1 cellular context compared by ENCODE assay signal in genomic region chr1:178541829-178542553, GRCh38.
A peak's percentile ranks its signal among the peaks of the same experiment; 100 is the strongest.
TF ChIP-seq lines count a peak whose summit lies in the region.

No MANE protein-coding gene starts in this region.

TF ChIP-seq in HepG2, 621 proteins besides CTCF, POLR2A, EP300 and RAD21 (continued from another document and continues in another):
- TF ChIP-seq ZBTB14 (CRISPR knock-in tag; IDR thresholded peaks at IDR 0.05) (peak; percentile 54), RORA (CRISPR knock-in tag; IDR thresholded peaks at IDR 0.05) (no peak), MED1 (CRISPR knock-in tag; IDR thresholded peaks at IDR 0.05) (peak; percentile 85), TFDP1 (CRISPR knock-in tag; IDR thresholded peaks at IDR 0.05; ENCODE audit: borderline replicate concordance) (peak; percentile 14; the same call in 1 of the 2 replicates), ZNF225 (CRISPR knock-in tag; IDR thresholded peaks at IDR 0.05) (no peak), ZNF280B (CRISPR knock-in tag; IDR thresholded peaks at IDR 0.05; ENCODE audit: borderline replicate concordance) (peak; percentile 81; the same call in 1 of the 2 replicates), ZKSCAN8 (CRISPR knock-in tag; IDR thresholded peaks at IDR 0.05; ENCODE audit: borderline replicate concordance) (no peak), ZNF703 (CRISPR knock-in tag; IDR thresholded peaks at IDR 0.05; ENCODE audit: borderline replicate concordance) (0 out of 2 replicates have a peak, but pooled peaks have one; percentile 81), ZMAT3 (CRISPR knock-in tag; conservative IDR thresholded peaks at IDR 0.05) (no peak), IRF2 (CRISPR knock-in tag; IDR thresholded peaks at IDR 0.05) (peak; percentile 66; the same call in 1 of the 2 replicates), GLI4 (CRISPR knock-in tag; IDR thresholded peaks at IDR 0.05; ENCODE audit: borderline replicate concordance) (0 out of 2 replicates have a peak, but pooled peaks have one; percentile 13), ZNF12 (CRISPR knock-in tag; IDR thresholded peaks at IDR 0.05) (no peak), ZNF382 (CRISPR knock-in tag; IDR thresholded peaks at IDR 0.05; ENCODE audit: borderline replicate concordance) (no peak), FOXO1 (CRISPR knock-in tag; IDR thresholded peaks at IDR 0.05) (peak; percentile 8; the same call in 1 of the 2 replicates), NR2F2 (IDR thresholded peaks at IDR 0.05; ENCODE audit: borderline replicate concordance, low read depth) (peak; percentile 33; the same call in 1 of the 2 replicates), TCF7L2 (IDR thresholded peaks at IDR 0.05; ENCODE audit: low read depth, low read length) (no peak), BCLAF1 (IDR thresholded peaks at IDR 0.05) (no peak), THAP9 (CRISPR knock-in tag; IDR thresholded peaks at IDR 0.05; ENCODE audit: borderline replicate concordance) (no peak; the same call in 1 of the 2 replicates), ATF1 (CRISPR knock-in tag; IDR thresholded peaks at IDR 0.05) (peak; percentile 21; the same call in 1 of the 2 replicates), SNAPC5 (CRISPR knock-in tag; IDR thresholded peaks at IDR 0.05; ENCODE audit: borderline replicate concordance) (no peak), ARHGAP35 (CRISPR knock-in tag; IDR thresholded peaks at IDR 0.05; ENCODE audit: borderline replicate concordance) (no peak), SMYD3 (CRISPR knock-in tag; IDR thresholded peaks at IDR 0.05) (no peak; the same call in 1 of the 2 replicates), ZNF253 (CRISPR knock-in tag; IDR thresholded peaks at IDR 0.05; ENCODE audit: borderline replicate concordance) (no peak; the same call in 1 of the 2 replicates), ZNF678 (CRISPR knock-in tag; IDR thresholded peaks at IDR 0.05) (no peak), CREM (IDR thresholded peaks at IDR 0.05) (peak; percentile 48; the same call in 1 of the 2 replicates), CREM (CRISPR knock-in tag; IDR thresholded peaks at IDR 0.05) (no peak), RNF2 (conservative IDR thresholded peaks at IDR 0.05; ENCODE audit: low read depth) (no peak), ZNF562 (CRISPR knock-in tag; IDR thresholded peaks at IDR 0.05; ENCODE audit: borderline replicate concordance) (no peak), NBN (conservative IDR thresholded peaks at IDR 0.05) (no peak), KDM3A (CRISPR knock-in tag; IDR thresholded peaks at IDR 0.05; ENCODE audit: low read depth) (no peak), ZNF354B (CRISPR knock-in tag; IDR thresholded peaks at IDR 0.05) (no peak), TSC22D2 (CRISPR knock-in tag; IDR thresholded peaks at IDR 0.05; ENCODE audit: borderline replicate concordance) (no peak), SOX5 (CRISPR knock-in tag; IDR thresholded peaks at IDR 0.05; ENCODE audit: borderline replicate concordance) (peak; percentile 40; the same call in 1 of the 2 replicates), GABPB1 (CRISPR knock-in tag; IDR thresholded peaks at IDR 0.05) (peak; percentile 90), WIZ (CRISPR knock-in tag; IDR thresholded peaks at IDR 0.05) (no peak; the same call in 1 of the 2 replicates), ZNF747 (CRISPR knock-in tag; IDR thresholded peaks at IDR 0.05; ENCODE audit: borderline replicate concordance) (peak; percentile 78), ZSCAN30 (CRISPR knock-in tag; IDR thresholded peaks at IDR 0.05) (no peak), ZNF34 (CRISPR knock-in tag; IDR thresholded peaks at IDR 0.05; ENCODE audit: borderline replicate concordance) (no peak), CREB1 (IDR thresholded peaks at IDR 0.05) (no peak), CREB1 (CRISPR knock-in tag; IDR thresholded peaks at IDR 0.05) (no peak), ISX (CRISPR knock-in tag; conservative IDR thresholded peaks at IDR 0.05) (peak; percentile 90; the same call in 1 of the 2 replicates), PHF8 (CRISPR knock-in tag; IDR thresholded peaks at IDR 0.05) (peak; percentile 75; the same call in 1 of the 2 replicates), ZNF713 (CRISPR knock-in tag; IDR thresholded peaks at IDR 0.05) (no peak), ZMYM4 (CRISPR knock-in tag; IDR thresholded peaks at IDR 0.05) (peak; percentile 90), FOXO4 (CRISPR knock-in tag; conservative IDR thresholded peaks at IDR 0.05) (no peak), TFDP2 (CRISPR knock-in tag; IDR thresholded peaks at IDR 0.05) (no peak; the same call in none of the 2 replicates), PATZ1 (CRISPR knock-in tag; IDR thresholded peaks at IDR 0.05) (peak; percentile 40), ZNF768 (CRISPR knock-in tag; IDR thresholded peaks at IDR 0.05) (no peak; the same call in 1 of the 2 replicates), ZNF251 (CRISPR knock-in tag; IDR thresholded peaks at IDR 0.05) (no peak), ZFP37 (CRISPR knock-in tag; IDR thresholded peaks at IDR 0.05; ENCODE audit: borderline replicate concordance) (peak; percentile 19; the same call in 1 of the 2 replicates), BCL6 (CRISPR knock-in tag; IDR thresholded peaks at IDR 0.05) (peak; percentile 21; the same call in 1 of the 2 replicates), HMG20A (CRISPR knock-in tag; IDR thresholded peaks at IDR 0.05; ENCODE audit: borderline replicate concordance) (peak; percentile 42; the same call in 1 of the 2 replicates), ADNP (CRISPR knock-in tag; IDR thresholded peaks at IDR 0.05) (no peak), ZNF629 (CRISPR knock-in tag; conservative IDR thresholded peaks at IDR 0.05) (0 out of 2 replicates have a peak, but pooled peaks have one; percentile 26), MBNL3 (CRISPR knock-in tag; conservative IDR thresholded peaks at IDR 0.05) (no peak), ZBTB1 (CRISPR knock-in tag; IDR thresholded peaks at IDR 0.05; ENCODE audit: borderline replicate concordance) (no peak), HDAC2 (CRISPR knock-in tag; IDR thresholded peaks at IDR 0.05) (peak; percentile 68), HHEX (CRISPR knock-in tag; IDR thresholded peaks at IDR 0.05) (no peak)
